ENCODE assay signal across 1 cellular context in genomic region chr18:6960124-6960523, GRCh38.
TF ChIP-seq lines count a peak whose summit lies in the region.

No MANE protein-coding gene starts in this region.

TF ChIP-seq in HEK293, 187 proteins besides CTCF, POLR2A, EP300 and RAD21 (continued from another document):
- no peak for TF ChIP-seq AEBP2 (tag by site-specific recombination; IDR thresholded peaks at IDR 0.05; ENCODE audit: borderline replicate concordance)
- TF ChIP-seq GFI1B (tag by site-specific recombination; IDR thresholded peaks at IDR 0.05), result no peak
- TF ChIP-seq ZNF146 (tag by site-specific recombination; IDR thresholded peaks at IDR 0.05), result peak; percentile 70; the same call in 1 of the 2 replicates
